10 cellular contexts compared by ENCODE assay signal in genomic region chr4:11954093-11954492, GRCh38.
A peak's percentile ranks its signal among the peaks of the same experiment; 100 is the strongest.
DNase-seq lines count a peak whose midpoint lies in the region; ATAC-seq and TF ChIP-seq lines count a peak whose summit lies in the region.
"Had no signal": no experiment of that assay in that cellular context is flagged by ENCODE, and none has a peak within 500 bp of the region (broad histone marks: within the 10 kb centered on the region; RNA-seq: fewer than 3 reads in every experiment).

No MANE protein-coding gene starts in this region.

- H3K4me1 ChIP-seq in SK-N-SH (ENCODE audit: control insufficient read depth in 1 of 2, insufficient read depth in 2 of 2, low read depth in 1 of 2, low read length in 1 of 2): no peaks in the 10 kb centered on the region
- H3K4me1 ChIP-seq in foreskin keratinocyte: no peaks in the 10 kb centered on the region
- H3K4me1 ChIP-seq in testis: no peaks in the 10 kb centered on the region

- H3F3A ChIP-seq in SK-N-SH (replicated peaks; ENCODE audit: insufficient read depth): no peaks in the 10 kb centered on the region

- H3K27me3 ChIP-seq in SK-N-SH (ENCODE audit: insufficient read depth): no peaks in the 10 kb centered on the region
- H3K27me3 ChIP-seq in foreskin keratinocyte: no peaks in the 10 kb centered on the region
- no peaks in the 10 kb centered on the region for H3K27me3 ChIP-seq in testis

- TF ChIP-seq POLR2A in testis (IDR thresholded peaks at IDR 0.05): no peak

- POLR2A ChIA-PET in SK-N-SH (lab: Yijun Ruan, JAX): no interaction called here

- no peaks in the 10 kb centered on the region for H3K36me3 ChIP-seq in SK-N-SH (replicated peaks in 1 of 2; ENCODE audit: control insufficient read depth in 1 of 2, insufficient read depth in 2 of 2, low read length in 1 of 2)
- H3K36me3 ChIP-seq in testis (ENCODE audit: low read depth, missing control alignments): no peaks in the 10 kb centered on the region

- H3K9me3 ChIP-seq in SK-N-SH (no peaks in the 10 kb centered on the region; the same call in 1 of the 2 replicates), testis (no peaks in the 10 kb centered on the region)

- DNase-seq in SK-N-SH (no peak), OCI-M1 (lab: John Stamatoyannopoulos, UW) (peak; percentile 34), foreskin keratinocyte (peak in 1 of 2 donors; percentile 18), testis (peak; percentile 34), iPS-NIHi7 (ENCODE audit: extremely low spot score) (no peak)
- DNase-seq: CD4-positive, CD25-positive, alpha-beta regulatory T cell; NCI-H1930 had no signal

- H3K4me2 ChIP-seq in SK-N-SH: no peak overlapping the region

- CTCF ChIA-PET in SK-N-SH (lab: Yijun Ruan, JAX): no interaction called here

- no peaks in the 10 kb centered on the region for H4K20me1 ChIP-seq in SK-N-SH (ENCODE audit: insufficient read depth)

- 0 out of 2 replicates have a peak, but pooled peaks have one; percentile 11 for TF ChIP-seq RAD21 in SK-N-SH (IDR thresholded peaks at IDR 0.05; ENCODE audit: low read length)

- 13% methylated on average over 2 of the region's 2 CpGs for WGBS in SK-N-SH (ENCODE audit: low lambda C conversion rate)
- 68 to 73% methylated on average over 2 of the region's 2 CpGs for WGBS in testis, 2 donors

- H3K27ac ChIP-seq in SK-N-SH (ENCODE audit: low read depth in 2 of 2, low read length in 1 of 2): no peak overlapping the region
- no peak overlapping the region for H3K27ac ChIP-seq in foreskin keratinocyte
- no peak overlapping the region for H3K27ac ChIP-seq in testis

- no peak overlapping the region for H2AFZ ChIP-seq in SK-N-SH (ENCODE audit: low read depth)

- no peak overlapping the region for H3K9ac ChIP-seq in SK-N-SH

- no peaks in the 10 kb centered on the region for H3K79me2 ChIP-seq in SK-N-SH (ENCODE audit: insufficient read depth)

- ATAC-seq in SK-N-SH treated with all-trans-retinoic acid at 6 μM for 48 hours: no peak
- no peak for ATAC-seq in foreskin keratinocyte
- no peak for ATAC-seq in GM18867 (IDR thresholded peaks at IDR 0.05; ENCODE audit: unreplicated experiment)
- ATAC-seq in GM18909 (IDR thresholded peaks at IDR 0.05; ENCODE audit: poor library complexity, unreplicated experiment): no peak

- intact Hi-C loops in testis (cut with DNase I; ENCODE audit: low total_unique reads): no loop called here

- 0 out of 2 replicates have a peak, but pooled peaks cover under 1% of the 10 kb centered on the region for H3K9me2 ChIP-seq in SK-N-SH

- TF ChIP-seq EP300 in SK-N-SH (IDR thresholded peaks at IDR 0.05; ENCODE audit: borderline replicate concordance in 1 of 2, low read depth in 1 of 2, low read length in 1 of 2): no peak

- H3K4me3 ChIP-seq in SK-N-SH (ENCODE audit: low read depth in 2 of 2, low read length in 1 of 2) (no peak overlapping the region), testis (no peak overlapping the region)

- TF ChIP-seq CTCF in SK-N-SH (IDR thresholded peaks at IDR 0.05) (peak; percentile 16; the same call in 1 of the 2 replicates), foreskin keratinocyte (conservative IDR thresholded peaks at IDR 0.05) (peak; percentile 54), testis (IDR thresholded peaks at IDR 0.05) (peak in 2 of 3 experiments; percentile 14 to 32)

TF ChIP-seq in SK-N-SH, 30 proteins besides CTCF, POLR2A, EP300 and RAD21:
- TF ChIP-seq TEAD4 (IDR thresholded peaks at IDR 0.05; ENCODE audit: borderline replicate concordance, insufficient read depth): no peak
- TF ChIP-seq, protein P1, sequence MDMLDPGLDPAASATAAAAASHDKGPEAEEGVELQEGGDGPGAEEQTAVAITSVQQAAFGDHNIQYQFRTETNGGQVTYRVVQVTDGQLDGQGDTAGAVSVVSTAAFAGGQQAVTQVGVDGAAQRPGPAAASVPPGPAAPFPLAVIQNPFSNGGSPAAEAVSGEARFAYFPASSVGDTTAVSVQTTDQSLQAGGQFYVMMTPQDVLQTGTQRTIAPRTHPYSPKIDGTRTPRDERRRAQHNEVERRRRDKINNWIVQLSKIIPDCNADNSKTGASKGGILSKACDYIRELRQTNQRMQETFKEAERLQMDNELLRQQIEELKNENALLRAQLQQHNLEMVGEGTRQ (IDR thresholded peaks at IDR 0.05; ENCODE audit: borderline replicate concordance, low read depth, low read length): no peak
- TF ChIP-seq MXI1 (IDR thresholded peaks at IDR 0.05; ENCODE audit: low read depth, low read length): no peak
- no peak for TF ChIP-seq RFX5 (IDR thresholded peaks at IDR 0.05; ENCODE audit: low read length)
- no peak for TF ChIP-seq NFIC (IDR thresholded peaks at IDR 0.05; ENCODE audit: borderline replicate concordance)
- TF ChIP-seq SIN3A (IDR thresholded peaks at IDR 0.05; ENCODE audit: borderline replicate concordance, low read depth, low read length): no peak
- no peak for TF ChIP-seq POLR2AphosphoS5 (IDR thresholded peaks at IDR 0.05; ENCODE audit: low read depth, low read length)

TF ChIP-seq in SK-N-SH treated with all-trans-retinoic acid at 6 μM for 48 hours, 23 proteins besides CTCF, POLR2A, EP300 and RAD21:
- TF ChIP-seq ISL1 (CRISPR knock-in tag; IDR thresholded peaks at IDR 0.05): no peak
- TF ChIP-seq GLIS3 (CRISPR knock-in tag; IDR thresholded peaks at IDR 0.05): no peak
- TF ChIP-seq, protein P2, sequence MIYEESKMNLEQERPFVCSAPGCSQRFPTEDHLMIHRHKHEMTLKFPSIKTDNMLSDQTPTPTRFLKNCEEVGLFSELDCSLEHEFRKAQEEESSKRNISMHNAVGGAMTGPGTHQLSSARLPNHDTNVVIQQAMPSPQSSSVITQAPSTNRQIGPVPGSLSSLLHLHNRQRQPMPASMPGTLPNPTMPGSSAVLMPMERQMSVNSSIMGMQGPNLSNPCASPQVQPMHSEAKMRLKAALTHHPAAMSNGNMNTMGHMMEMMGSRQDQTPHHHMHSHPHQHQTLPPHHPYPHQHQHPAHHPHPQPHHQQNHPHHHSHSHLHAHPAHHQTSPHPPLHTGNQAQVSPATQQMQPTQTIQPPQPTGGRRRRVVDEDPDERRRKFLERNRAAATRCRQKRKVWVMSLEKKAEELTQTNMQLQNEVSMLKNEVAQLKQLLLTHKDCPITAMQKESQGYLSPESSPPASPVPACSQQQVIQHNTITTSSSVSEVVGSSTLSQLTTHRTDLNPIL (CRISPR knock-in tag; IDR thresholded peaks at IDR 0.05; ENCODE audit: low read depth): no peak
- no peak for TF ChIP-seq ESRRG (CRISPR knock-in tag; IDR thresholded peaks at IDR 0.05)
- TF ChIP-seq TOX (CRISPR knock-in tag; IDR thresholded peaks at IDR 0.05; ENCODE audit: borderline replicate concordance): no peak
- no peak for TF ChIP-seq RARB (CRISPR knock-in tag; IDR thresholded peaks at IDR 0.05)

Comparison
In these comparisons a context has a peak if more than half of its experiments do, and no peak if none do; other contexts are left out.
1. DNase-seq: peak in OCI-M1 (single experiment) and testis (single experiment); none in SK-N-SH (single experiment) and iPS-NIHi7 (single experiment).
2. Peak in every context shown above with its lines, with median percentiles within 50 percentile points of each other: CTCF ChIP-seq.